Comparison of ENCODE assay signal across 1 cellular context in genomic region chr20:18428490-18429173, GRCh38.
A peak's percentile ranks its signal among the peaks of the same experiment; 100 is the strongest.
TF ChIP-seq lines count a peak whose summit lies in the region.

No MANE protein-coding gene starts in this region.

TF ChIP-seq in HEK293, 187 proteins besides CTCF, POLR2A, EP300 and RAD21 (continued from another document and continues in another):
- TF ChIP-seq ZNF704 (tag by site-specific recombination; IDR thresholded peaks at IDR 0.05) (no peak), WT1 (tag by site-specific recombination; IDR thresholded peaks at IDR 0.05) (peak; percentile 84; the same call in 1 of the 2 replicates), ZSCAN5A (tag by site-specific recombination; IDR thresholded peaks at IDR 0.05) (no peak), ZXDB (tag by site-specific recombination; IDR thresholded peaks at IDR 0.05) (peak; percentile 96), ZNF37A (tag by site-specific recombination; IDR thresholded peaks at IDR 0.05) (no peak), ZNF2 (tag by site-specific recombination; IDR thresholded peaks at IDR 0.05) (no peak), ZNF561 (tag by site-specific recombination; IDR thresholded peaks at IDR 0.05; ENCODE audit: borderline replicate concordance) (peak; percentile 92), ZNF211 (tag by site-specific recombination; IDR thresholded peaks at IDR 0.05; ENCODE audit: low read depth) (no peak), HOXD13 (CRISPR knock-in tag; IDR thresholded peaks at IDR 0.05; ENCODE audit: borderline replicate concordance) (no peak), ZNF529 (tag by site-specific recombination; IDR thresholded peaks at IDR 0.05; ENCODE audit: insufficient replicate concordance) (no peak), ZNF449 (tag by site-specific recombination; IDR thresholded peaks at IDR 0.05) (peak; percentile 68), ZNF600 (tag by site-specific recombination; IDR thresholded peaks at IDR 0.05) (no peak), ZNF48 (tag by site-specific recombination; IDR thresholded peaks at IDR 0.05) (no peak), REST (tag by site-specific recombination; IDR thresholded peaks at IDR 0.05) (no peak), ZBTB7A (tag by site-specific recombination; IDR thresholded peaks at IDR 0.05; ENCODE audit: low read depth) (no peak), ZBTB26 (tag by site-specific recombination; optimal IDR thresholded peaks at IDR 0.05) (no peak), ZNF354C (tag by site-specific recombination; IDR thresholded peaks at IDR 0.05; ENCODE audit: borderline replicate concordance, low read depth) (no peak), ZNF777 (tag by site-specific recombination; IDR thresholded peaks at IDR 0.05; ENCODE audit: borderline replicate concordance) (no peak), INSM2 (tag by site-specific recombination; IDR thresholded peaks at IDR 0.05) (peak; percentile 51; the same call in 1 of the 2 replicates), ZNF837 (tag by site-specific recombination; IDR thresholded peaks at IDR 0.05) (no peak), ZNF202 (tag by site-specific recombination; IDR thresholded peaks at IDR 0.05; ENCODE audit: borderline replicate concordance) (no peak), YY1 (tag by site-specific recombination; IDR thresholded peaks at IDR 0.05) (peak; percentile 81), SALL2 (tag by site-specific recombination; IDR thresholded peaks at IDR 0.05; ENCODE audit: borderline replicate concordance) (no peak), ZFP37 (tag by site-specific recombination; IDR thresholded peaks at IDR 0.05) (no peak), TCF7L2 (IDR thresholded peaks at IDR 0.05; ENCODE audit: borderline replicate concordance, low read depth, low read length) (no peak; the same call in 1 of the 2 replicates), ZNF23 (tag by site-specific recombination; IDR thresholded peaks at IDR 0.05; ENCODE audit: borderline replicate concordance) (no peak), ZNF133 (tag by site-specific recombination; IDR thresholded peaks at IDR 0.05) (no peak), ZNF280C (tag by site-specific recombination; IDR thresholded peaks at IDR 0.05) (no peak), ZNF157 (tag by site-specific recombination; IDR thresholded peaks at IDR 0.05) (no peak), GLIS2 (tag by site-specific recombination; IDR thresholded peaks at IDR 0.05) (no peak), ZNF521 (tag by site-specific recombination; IDR thresholded peaks at IDR 0.05) (no peak), ZNF510 (tag by site-specific recombination; IDR thresholded peaks at IDR 0.05; ENCODE audit: insufficient replicate concordance) (no peak), MYNN (tag by site-specific recombination; IDR thresholded peaks at IDR 0.05; ENCODE audit: borderline replicate concordance) (no peak), ZNF433 (tag by site-specific recombination; IDR thresholded peaks at IDR 0.05; ENCODE audit: low read depth) (no peak), ZNF843 (tag by site-specific recombination; IDR thresholded peaks at IDR 0.05) (peak; percentile 96), ZNF324 (tag by site-specific recombination; IDR thresholded peaks at IDR 0.05) (no peak), ZNF350 (tag by site-specific recombination; IDR thresholded peaks at IDR 0.05) (no peak), ZNF654 (tag by site-specific recombination; IDR thresholded peaks at IDR 0.05; ENCODE audit: low read depth) (no peak), PRDM6 (tag by site-specific recombination; IDR thresholded peaks at IDR 0.05) (peak; percentile 99), ZNF391 (tag by site-specific recombination; IDR thresholded peaks at IDR 0.05; ENCODE audit: borderline replicate concordance, low read depth) (no peak), ZBTB44 (tag by site-specific recombination; IDR thresholded peaks at IDR 0.05) (peak; percentile 85), MEIS1 (CRISPR knock-in tag; IDR thresholded peaks at IDR 0.05; ENCODE audit: borderline replicate concordance) (no peak), ZNF362 (tag by site-specific recombination; IDR thresholded peaks at IDR 0.05) (no peak)
